In genomic region chr20:1397710-1398109, GRCh38 we compare ENCODE assay signal across 1 cellular context.
A peak's percentile ranks its signal among the peaks of the same experiment; 100 is the strongest.
TF ChIP-seq lines count a peak whose summit lies in the region.

No MANE protein-coding gene starts in this region.

TF ChIP-seq in GM12878, 131 proteins besides CTCF, POLR2A, EP300 and RAD21:
- no peak for TF ChIP-seq ZBTB33 (IDR thresholded peaks at IDR 0.05)
- TF ChIP-seq RELA (IDR thresholded peaks at IDR 0.05; ENCODE audit: borderline replicate concordance, partially characterized antibody) = no peak
- TF ChIP-seq SMC3 (IDR thresholded peaks at IDR 0.05; ENCODE audit: borderline replicate concordance, low read length) = peak; percentile 36; the same call in 1 of the 2 replicates
- TF ChIP-seq PML (IDR thresholded peaks at IDR 0.05; ENCODE audit: low read length) = no peak
